Comparison of ENCODE assay signal across 2 cellular contexts in the genomic region with DNA sequence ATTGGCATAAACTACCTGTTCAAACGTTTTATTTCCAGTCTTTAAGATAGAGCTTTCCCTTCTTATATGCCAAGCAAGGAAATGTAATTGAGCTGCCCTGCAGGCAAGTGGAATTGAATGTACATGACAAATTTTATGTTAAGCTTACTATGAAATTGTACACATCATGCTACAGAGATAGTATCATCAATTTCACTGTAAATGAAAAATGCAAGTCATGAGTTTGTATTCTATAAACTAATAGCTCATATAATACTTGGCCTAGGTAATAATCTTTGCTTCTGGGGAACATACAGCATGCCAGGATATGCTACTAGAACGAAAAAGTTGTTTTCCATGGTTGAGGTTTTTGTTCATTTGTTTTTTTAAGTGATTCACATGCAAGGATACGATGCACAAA.
A peak's percentile ranks its signal among the peaks of the same experiment; 100 is the strongest.
TF ChIP-seq lines count a peak whose summit lies in the region.

No MANE protein-coding gene starts in this region.

TF ChIP-seq in HepG2, 621 proteins besides CTCF, POLR2A, EP300 and RAD21:
- TF ChIP-seq, protein P1, sequence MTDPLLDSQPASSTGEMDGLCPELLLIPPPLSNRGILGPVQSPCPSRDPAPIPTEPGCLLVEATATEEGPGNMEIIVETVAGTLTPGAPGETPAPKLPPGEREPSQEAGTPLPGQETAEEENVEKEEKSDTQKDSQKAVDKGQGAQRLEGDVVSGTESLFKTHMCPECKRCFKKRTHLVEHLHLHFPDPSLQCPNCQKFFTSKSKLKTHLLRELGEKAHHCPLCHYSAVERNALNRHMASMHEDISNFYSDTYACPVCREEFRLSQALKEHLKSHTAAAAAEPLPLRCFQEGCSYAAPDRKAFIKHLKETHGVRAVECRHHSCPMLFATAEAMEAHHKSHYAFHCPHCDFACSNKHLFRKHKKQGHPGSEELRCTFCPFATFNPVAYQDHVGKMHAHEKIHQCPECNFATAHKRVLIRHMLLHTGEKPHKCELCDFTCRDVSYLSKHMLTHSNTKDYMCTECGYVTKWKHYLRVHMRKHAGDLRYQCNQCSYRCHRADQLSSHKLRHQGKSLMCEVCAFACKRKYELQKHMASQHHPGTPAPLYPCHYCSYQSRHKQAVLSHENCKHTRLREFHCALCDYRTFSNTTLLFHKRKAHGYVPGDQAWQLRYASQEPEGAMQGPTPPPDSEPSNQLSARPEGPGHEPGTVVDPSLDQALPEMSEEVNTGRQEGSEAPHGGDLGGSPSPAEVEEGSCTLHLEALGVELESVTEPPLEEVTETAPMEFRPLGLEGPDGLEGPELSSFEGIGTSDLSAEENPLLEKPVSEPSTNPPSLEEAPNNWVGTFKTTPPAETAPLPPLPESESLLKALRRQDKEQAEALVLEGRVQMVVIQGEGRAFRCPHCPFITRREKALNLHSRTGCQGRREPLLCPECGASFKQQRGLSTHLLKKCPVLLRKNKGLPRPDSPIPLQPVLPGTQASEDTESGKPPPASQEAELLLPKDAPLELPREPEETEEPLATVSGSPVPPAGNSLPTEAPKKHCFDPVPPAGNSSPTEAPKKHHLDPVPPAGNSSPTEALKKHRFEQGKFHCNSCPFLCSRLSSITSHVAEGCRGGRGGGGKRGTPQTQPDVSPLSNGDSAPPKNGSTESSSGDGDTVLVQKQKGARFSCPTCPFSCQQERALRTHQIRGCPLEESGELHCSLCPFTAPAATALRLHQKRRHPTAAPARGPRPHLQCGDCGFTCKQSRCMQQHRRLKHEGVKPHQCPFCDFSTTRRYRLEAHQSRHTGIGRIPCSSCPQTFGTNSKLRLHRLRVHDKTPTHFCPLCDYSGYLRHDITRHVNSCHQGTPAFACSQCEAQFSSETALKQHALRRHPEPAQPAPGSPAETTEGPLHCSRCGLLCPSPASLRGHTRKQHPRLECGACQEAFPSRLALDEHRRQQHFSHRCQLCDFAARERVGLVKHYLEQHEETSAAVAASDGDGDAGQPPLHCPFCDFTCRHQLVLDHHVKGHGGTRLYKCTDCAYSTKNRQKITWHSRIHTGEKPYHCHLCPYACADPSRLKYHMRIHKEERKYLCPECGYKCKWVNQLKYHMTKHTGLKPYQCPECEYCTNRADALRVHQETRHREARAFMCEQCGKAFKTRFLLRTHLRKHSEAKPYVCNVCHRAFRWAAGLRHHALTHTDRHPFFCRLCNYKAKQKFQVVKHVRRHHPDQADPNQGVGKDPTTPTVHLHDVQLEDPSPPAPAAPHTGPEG (CRISPR knock-in tag; IDR thresholded peaks at IDR 0.05): no peak
- peak; percentile 53; the same call in 1 of the 2 replicates for TF ChIP-seq NFE2L2 (IDR thresholded peaks at IDR 0.05; ENCODE audit: low read length)

TF ChIP-seq in IMR-90, 13 proteins besides CTCF, POLR2A, EP300 and RAD21:
- TF ChIP-seq, protein P2, sequence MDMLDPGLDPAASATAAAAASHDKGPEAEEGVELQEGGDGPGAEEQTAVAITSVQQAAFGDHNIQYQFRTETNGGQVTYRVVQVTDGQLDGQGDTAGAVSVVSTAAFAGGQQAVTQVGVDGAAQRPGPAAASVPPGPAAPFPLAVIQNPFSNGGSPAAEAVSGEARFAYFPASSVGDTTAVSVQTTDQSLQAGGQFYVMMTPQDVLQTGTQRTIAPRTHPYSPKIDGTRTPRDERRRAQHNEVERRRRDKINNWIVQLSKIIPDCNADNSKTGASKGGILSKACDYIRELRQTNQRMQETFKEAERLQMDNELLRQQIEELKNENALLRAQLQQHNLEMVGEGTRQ (IDR thresholded peaks at IDR 0.05; ENCODE audit: low read depth, low read length): no peak
- TF ChIP-seq, protein P3, sequence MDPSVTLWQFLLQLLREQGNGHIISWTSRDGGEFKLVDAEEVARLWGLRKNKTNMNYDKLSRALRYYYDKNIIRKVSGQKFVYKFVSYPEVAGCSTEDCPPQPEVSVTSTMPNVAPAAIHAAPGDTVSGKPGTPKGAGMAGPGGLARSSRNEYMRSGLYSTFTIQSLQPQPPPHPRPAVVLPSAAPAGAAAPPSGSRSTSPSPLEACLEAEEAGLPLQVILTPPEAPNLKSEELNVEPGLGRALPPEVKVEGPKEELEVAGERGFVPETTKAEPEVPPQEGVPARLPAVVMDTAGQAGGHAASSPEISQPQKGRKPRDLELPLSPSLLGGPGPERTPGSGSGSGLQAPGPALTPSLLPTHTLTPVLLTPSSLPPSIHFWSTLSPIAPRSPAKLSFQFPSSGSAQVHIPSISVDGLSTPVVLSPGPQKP (IDR thresholded peaks at IDR 0.05; ENCODE audit: borderline replicate concordance, low read depth, low read length): no peak
- TF ChIP-seq MAZ (IDR thresholded peaks at IDR 0.05; ENCODE audit: borderline replicate concordance, low read depth, low read length) (no peak), RCOR1 (IDR thresholded peaks at IDR 0.05; ENCODE audit: insufficient replicate concordance, low read length) (no peak), NFE2L2 (IDR thresholded peaks at IDR 0.05; ENCODE audit: low read depth, low read length) (0 out of 2 replicates have a peak, but pooled peaks have one; percentile 26), BHLHE40 (IDR thresholded peaks at IDR 0.05; ENCODE audit: low read depth, low read length) (no peak), RFX5 (IDR thresholded peaks at IDR 0.05; ENCODE audit: low read depth, low read length) (no peak), FOS (IDR thresholded peaks at IDR 0.05; ENCODE audit: low read depth, low read length) (no peak)
